8 cellular contexts compared by ENCODE assay signal in genomic region chr4:16082424-16083216, GRCh38. TPM values are rescaled to one million over a fixed set of nuclear protein-coding genes. Genes with fewer than 3 reads are reported as not detected.
DNase-seq lines count a peak whose midpoint lies in the region; ATAC-seq, FAIRE-seq and TF ChIP-seq lines count a peak whose summit lies in the region.

No MANE protein-coding gene starts in this region.

- H3K14ac ChIP-seq in IMR-90 (replicated peaks; ENCODE audit: low read depth, low read length), result no peak overlapping the region

- no peak overlapping the region for H4K91ac ChIP-seq in IMR-90 (ENCODE audit: insufficient read depth, low read depth, low read length)

- H2AK9ac ChIP-seq in IMR-90 (replicated peaks; ENCODE audit: low read depth, low read length, poor library complexity), result peak overlapping the region; percentile 71

- H2BK120ac ChIP-seq in IMR-90 (ENCODE audit: low read depth, low read length), result no peak overlapping the region

- peak overlapping the region; percentile 80 for H2AFZ ChIP-seq in IMR-90 (replicated peaks; ENCODE audit: low read length, poor library complexity)

- in situ Hi-C loops in IMR-90 (cut with MboI; ENCODE audit: low sequenced_read_pairs), result no loop called here

- H3K23ac ChIP-seq in IMR-90 (ENCODE audit: low read depth, low read length), result no peak overlapping the region

- no peak overlapping the region for H4K8ac ChIP-seq in IMR-90 (ENCODE audit: low read depth in 2 of 2, low read length in 2 of 2)

- dilution Hi-C loops in IMR-90 (cut with HindIII; ENCODE audit: low sequenced_read_pairs, unreplicated experiment), result no loop called here

- no peaks in the 10 kb centered on the region for H3K9me1 ChIP-seq in IMR-90 (ENCODE audit: insufficient read depth, low read length)

- no peak overlapping the region for H4K5ac ChIP-seq in IMR-90 (ENCODE audit: low read depth, low read length)

- H2BK15ac ChIP-seq in IMR-90 (ENCODE audit: low read depth, low read length), result no peak overlapping the region

- intact Hi-C loops in IMR-90 (cut with micrococcal nuclease) (no loop called here), body of pancreas (cut with DNase I) (no loop called here)

- no peak overlapping the region for H3K4ac ChIP-seq in IMR-90 (ENCODE audit: low read depth, low read length)

- no peak overlapping the region for H3K56ac ChIP-seq in IMR-90 (ENCODE audit: extremely low read depth, insufficient read depth, low read length)

- 1% methylated on average over 22 of the region's 58 CpGs; no CpG with 5 or more reads in 1 of the 2 experiments for WGBS in IMR-90 (ENCODE audit: extremely low coverage in 2 of 2, insufficient read length in 1 of 2), 2 experiments
- 1 to 2% methylated on average over 21 to 56 of the region's 58 CpGs for WGBS in body of pancreas, 2 donors
- 0 to 2% (median 1%) methylated on average over 46 to 58 of the region's 58 CpGs for WGBS in small intestine, 3 donors

- H3K4me1 ChIP-seq in IMR-90 (ENCODE audit: control insufficient read depth, insufficient read depth, low read length), result peaks cover 3% of the 10 kb centered on the region; the same call in 1 of the 2 replicates
- peaks cover 30% of the 10 kb centered on the region for H3K4me1 ChIP-seq in body of pancreas
- H3K4me1 ChIP-seq in small intestine (ENCODE audit: control insufficient read depth in 2 of 2, insufficient read depth in 1 of 2, low read depth in 1 of 2, low read length in 1 of 2), result no peaks in the 10 kb centered on the region

- H3K27ac ChIP-seq in AG04450 (ENCODE audit: low read depth, low read length) (no peak overlapping the region), IMR-90 (ENCODE audit: insufficient read depth, low read length) (no peak overlapping the region), body of pancreas (peak overlapping the region; percentile 4 to 83 (median 81)), small intestine (ENCODE audit: low read depth in 1 of 2, low read length in 1 of 2) (peak overlapping the region in 1 of 2 donors; percentile 30)

- no peak overlapping the region for H2BK5ac ChIP-seq in IMR-90 (ENCODE audit: low read depth, low read length, poor library complexity, severe bottlenecking)

- H3K79me1 ChIP-seq in IMR-90 (ENCODE audit: low read depth in 1 of 2, low read length in 2 of 2), result no peaks in the 10 kb centered on the region

- ATAC-seq in IMR-90 (ENCODE audit: low read depth) (peak; percentile 44), body of pancreas (peak; percentile 64), HG03378 (IDR thresholded peaks at IDR 0.05; ENCODE audit: unreplicated experiment) (no peak)

- peak overlapping the region; percentile 37 for H3K4me2 ChIP-seq in IMR-90 (ENCODE audit: low read depth, low read length)

- no peak for TF ChIP-seq RAD21 in IMR-90 (IDR thresholded peaks at IDR 0.05; ENCODE audit: low read length)

- FAIRE-seq in small intestine (lab: Jason Lieb, UNC), result no peak

- no peak overlapping the region for H2BK20ac ChIP-seq in IMR-90 (ENCODE audit: low read depth, low read length)

- POLR2A ChIA-PET in AG04450 (lab: Yijun Ruan, JAX) (no interaction called here), IMR-90 (lab: Charles Lee; ENCODE audit: unreplicated experiment) (no interaction called here)

- H3K4me3 ChIP-seq in AG04450 (ENCODE audit: low read depth, low read length) (0 out of 2 replicates have a peak overlapping the region, but pooled peaks have one; percentile 10), IMR-90 (ENCODE audit: insufficient read depth, low read depth, low read length) (no peak overlapping the region), body of pancreas (peak overlapping the region; percentile 15 to 37), small intestine (ENCODE audit: low read depth in 1 of 2, low read length in 2 of 2) (peak overlapping the region; percentile 27 to 67)

- no TSS peak for BruUV-seq in IMR-90 (replicated peaks; lab: Mats Ljungman, UMichigan)

- H2AK5ac ChIP-seq in IMR-90 (ENCODE audit: low read depth, low read length), result no peak overlapping the region

- H3K9me3 ChIP-seq in AG04450 (ENCODE audit: control insufficient read depth, insufficient read depth, low read length), result no peaks in the 10 kb centered on the region; the same call in none of the 2 replicates
- peaks cover 8% of the 10 kb centered on the region for H3K9me3 ChIP-seq in IMR-90 (ENCODE audit: control insufficient read depth, insufficient read depth, low read length)
- H3K9me3 ChIP-seq in body of pancreas, result no peaks in the 10 kb centered on the region
- no peaks in the 10 kb centered on the region for H3K9me3 ChIP-seq in small intestine (ENCODE audit: control insufficient read depth, low read depth)

- no peak overlapping the region for H3K18ac ChIP-seq in IMR-90 (ENCODE audit: low read depth, low read length)

- H3K9ac ChIP-seq in IMR-90 (ENCODE audit: low read depth, low read length), result no peak overlapping the region

- H4K20me1 ChIP-seq in IMR-90 (ENCODE audit: insufficient read depth, low read length), result no peaks in the 10 kb centered on the region

- CTCF ChIA-PET in AG04450 (lab: Charles Lee) (interaction anchor here (1.2 kb wide), 1 partner anchor 183 kb away, joined by 3 read pairs; no protein-coding TSS in a partner anchor), IMR-90 (lab: Yijun Ruan, JAX) (interaction anchor here (1.4 kb wide), 1 partner anchor 9 kb away, joined by 3 read pairs; no protein-coding TSS in a partner anchor)

- H3K27me3 ChIP-seq in AG04450 (ENCODE audit: control insufficient read depth, insufficient read depth, low read length) (peaks cover 79% of the 10 kb centered on the region), IMR-90 (ENCODE audit: control insufficient read depth, insufficient read depth, low read length) (peaks cover 75% of the 10 kb centered on the region), body of pancreas (peaks cover 0 to 16% of the 10 kb centered on the region in 2 donors), small intestine (ENCODE audit: control insufficient read depth in 2 of 2, insufficient read depth in 2 of 2, low read length in 2 of 2) (peaks cover 7 to 20% of the 10 kb centered on the region in 2 donors)

- TF ChIP-seq CTCF in AG04450 (IDR thresholded peaks at IDR 0.05; ENCODE audit: low read depth, low read length) (no peak), IMR-90 (conservative IDR thresholded peaks at IDR 0.05; ENCODE audit: low read depth, low read length) (no peak), body of pancreas (IDR thresholded peaks at IDR 0.05) (no peak)

- no peak for DNase-seq in AG04450 (ENCODE audit: low read depth, low spot score)
- no peak for DNase-seq in IMR-90
- DNase-seq in body of pancreas, result peak; percentile 50 to 59 (median 54)
- peak; percentile 7 for DNase-seq in iris pigment epithelial cell (ENCODE audit: low read depth)
- peak; percentile 13 for DNase-seq in small intestine
- DNase-seq in A172 (ENCODE audit: low spot score), result no peak
- no peak for DNase-seq in cortex of kidney (lab: John Stamatoyannopoulos, UW)

- no peak for TF ChIP-seq POLR2A in IMR-90 (IDR thresholded peaks at IDR 0.05; ENCODE audit: low read depth, low read length)
- TF ChIP-seq POLR2A in body of pancreas (IDR thresholded peaks at IDR 0.05), result peak in 2 of 3 donors; percentile 58 to 67

- H3K36me3 ChIP-seq in IMR-90 (ENCODE audit: control insufficient read depth, insufficient read depth, low read length) (no peaks in the 10 kb centered on the region), body of pancreas (replicated peaks in 1 of 2; ENCODE audit: insufficient read depth in 1 of 2, low read depth in 2 of 2) (no peaks in the 10 kb centered on the region), small intestine (ENCODE audit: control insufficient read depth in 2 of 2, insufficient read depth in 2 of 2, low read length in 2 of 2) (no peaks in the 10 kb centered on the region)

TF ChIP-seq in IMR-90, 13 proteins besides CTCF, POLR2A, EP300 and RAD21 (continues in another document):
- TF ChIP-seq FOS (IDR thresholded peaks at IDR 0.05; ENCODE audit: low read depth, low read length) (no peak), ELK1 (IDR thresholded peaks at IDR 0.05; ENCODE audit: borderline replicate concordance, low read depth, low read length) (no peak), USF2 (IDR thresholded peaks at IDR 0.05; ENCODE audit: low read depth, low read length) (no peak), NFE2L2 (IDR thresholded peaks at IDR 0.05; ENCODE audit: low read depth, low read length) (no peak), MAFK (IDR thresholded peaks at IDR 0.05; ENCODE audit: low read depth, low read length) (no peak), CHD1 (IDR thresholded peaks at IDR 0.05; ENCODE audit: low read depth, low read length) (no peak), SMC3 (IDR thresholded peaks at IDR 0.05; ENCODE audit: low read depth, low read length) (no peak), MXI1 (IDR thresholded peaks at IDR 0.05; ENCODE audit: borderline replicate concordance, low read depth, low read length) (no peak), BHLHE40 (IDR thresholded peaks at IDR 0.05; ENCODE audit: low read depth, low read length) (no peak), MAZ (IDR thresholded peaks at IDR 0.05; ENCODE audit: borderline replicate concordance, low read depth, low read length) (no peak), RFX5 (IDR thresholded peaks at IDR 0.05; ENCODE audit: low read depth, low read length) (no peak), RCOR1 (IDR thresholded peaks at IDR 0.05; ENCODE audit: insufficient replicate concordance, low read length) (no peak)

RNA-seq across cellular contexts. Expression of gene PROM1, which starts 1.2 kb away (rescaled TPM):
- polyA plus RNA-seq in AG04450 (2011; rRNA removed) (not detected in 2 replicates), IMR-90 (2012; rRNA removed) (not detected in 2 replicates), small intestine (1 to 10 TPM in 2 of 3 donors, under 1 TPM in 1; 0.45 to 8.4 (median 1.1) TPM)
- polyA minus RNA-seq in AG04450 (2011; rRNA and poly(A)+ RNA removed), result 0.09 TPM in 1 of 2 replicates, not detected in the other
- total RNA-seq in IMR-90 (2012; rRNA removed) (not detected in 2 replicates), body of pancreas (10 to 100 TPM; 23.7 to 24.6 TPM)
- polyA plus RNA-seq in IMR-90 (2012; cell fraction: cytosol; rRNA removed), result not detected in 2 replicates
- not detected in 2 replicates for polyA plus RNA-seq in IMR-90 (2012; cell fraction: nucleus; rRNA removed; ENCODE audit: low replicate concordance)
- 0.02 TPM in 1 of 2 replicates, not detected in the other for total RNA-seq in A172 (2014; rRNA removed; shearing (Covaris generic))

Comparison
In these comparisons a context has a peak if more than half of its experiments do, and no peak if none do; other contexts are left out.
1. DNase-seq: peak in body of pancreas (4 of 4), iris pigment epithelial cell (single experiment) and small intestine (single experiment); none in AG04450 (single experiment), IMR-90 (single experiment), A172 (single experiment) and cortex of kidney (single experiment).
2. H3K27ac ChIP-seq: peak in body of pancreas (4 of 4); none in AG04450 (single experiment) and IMR-90 (single experiment).
3. RNA of gene PROM1, which starts 1.2 kb away (total RNA-seq): 23.7 to 24.6 TPM in body of pancreas; 0.02 TPM in A172 and not detected in IMR-90; every median in the first group is over 10 times any median in the second.